2 cellular contexts compared by ENCODE assay signal in the genomic region with DNA sequence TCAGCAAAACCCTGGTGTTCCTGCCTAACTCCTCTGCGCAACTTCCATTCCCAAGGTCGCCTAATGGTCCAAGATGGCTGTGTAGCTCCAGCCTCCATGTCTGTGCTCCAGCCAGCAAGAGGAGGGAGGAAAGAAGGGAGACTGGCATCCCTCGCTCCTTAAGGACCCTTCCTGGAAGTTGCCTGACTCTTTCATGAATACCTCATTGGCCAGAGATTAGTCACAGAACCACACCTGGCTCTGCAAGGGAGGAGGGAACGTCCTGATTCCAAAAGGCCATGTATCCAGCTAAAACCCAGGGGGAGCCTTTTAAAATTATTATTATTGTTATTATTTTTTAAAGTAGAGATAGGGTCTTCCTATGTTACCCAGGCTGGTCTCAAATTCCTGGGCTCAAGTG.
TF ChIP-seq lines count a peak whose summit lies in the region.

No MANE protein-coding gene starts in this region.

TF ChIP-seq in A549, 52 proteins besides CTCF, POLR2A, EP300 and RAD21:
- TF ChIP-seq RFX5 (IDR thresholded peaks at IDR 0.05) (no peak), ESRRA (IDR thresholded peaks at IDR 0.05; ENCODE audit: borderline replicate concordance, low read length) (no peak), KDM5A (IDR thresholded peaks at IDR 0.05) (no peak), CBX8 (IDR thresholded peaks at IDR 0.05) (no peak), TP53 (CRISPR knock-in tag; IDR thresholded peaks at IDR 0.05) (no peak), HEYL (CRISPR knock-in tag; IDR thresholded peaks at IDR 0.05) (no peak), BHLHE40 (IDR thresholded peaks at IDR 0.05; ENCODE audit: low read depth, low read length) (no peak), HOXB5 (CRISPR knock-in tag; IDR thresholded peaks at IDR 0.05) (no peak), FOSL2 (IDR thresholded peaks at IDR 0.05) (no peak), FOSL2 (CRISPR knock-in tag; IDR thresholded peaks at IDR 0.05) (no peak), CBX2 (IDR thresholded peaks at IDR 0.05; ENCODE audit: borderline replicate concordance, low read depth) (no peak), JUNB (IDR thresholded peaks at IDR 0.05) (no peak), EHMT2 (IDR thresholded peaks at IDR 0.05; ENCODE audit: low read depth) (no peak)
- TF ChIP-seq, protein P1, sequence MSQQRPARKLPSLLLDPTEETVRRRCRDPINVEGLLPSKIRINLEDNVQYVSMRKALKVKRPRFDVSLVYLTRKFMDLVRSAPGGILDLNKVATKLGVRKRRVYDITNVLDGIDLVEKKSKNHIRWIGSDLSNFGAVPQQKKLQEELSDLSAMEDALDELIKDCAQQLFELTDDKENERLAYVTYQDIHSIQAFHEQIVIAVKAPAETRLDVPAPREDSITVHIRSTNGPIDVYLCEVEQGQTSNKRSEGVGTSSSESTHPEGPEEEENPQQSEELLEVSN (IDR thresholded peaks at IDR 0.05; ENCODE audit: borderline replicate concordance, low read depth), result no peak
- TF ChIP-seq, protein P2, sequence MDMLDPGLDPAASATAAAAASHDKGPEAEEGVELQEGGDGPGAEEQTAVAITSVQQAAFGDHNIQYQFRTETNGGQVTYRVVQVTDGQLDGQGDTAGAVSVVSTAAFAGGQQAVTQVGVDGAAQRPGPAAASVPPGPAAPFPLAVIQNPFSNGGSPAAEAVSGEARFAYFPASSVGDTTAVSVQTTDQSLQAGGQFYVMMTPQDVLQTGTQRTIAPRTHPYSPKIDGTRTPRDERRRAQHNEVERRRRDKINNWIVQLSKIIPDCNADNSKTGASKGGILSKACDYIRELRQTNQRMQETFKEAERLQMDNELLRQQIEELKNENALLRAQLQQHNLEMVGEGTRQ (IDR thresholded peaks at IDR 0.05), result no peak
TF ChIP-seq in A549: peak in this region for 0.

TF ChIP-seq in K562, 482 proteins besides CTCF, POLR2A, EP300 and RAD21:
- TF ChIP-seq YY1 (IDR thresholded peaks at IDR 0.05; ENCODE audit: borderline replicate concordance in 1 of 3, control insufficient read depth in 1 of 3, extremely low read depth in 1 of 3, insufficient read depth in 3 of 3, insufficient read length in 1 of 3, insufficient replicate concordance in 2 of 3, low read depth in 1 of 3, low read length in 2 of 3) (peak in 1 of 3 experiments; percentile 38), ZNF277 (CRISPR knock-in tag; IDR thresholded peaks at IDR 0.05; ENCODE audit: borderline replicate concordance) (no peak)
